13 cellular contexts compared by ENCODE assay signal in the genomic region with DNA sequence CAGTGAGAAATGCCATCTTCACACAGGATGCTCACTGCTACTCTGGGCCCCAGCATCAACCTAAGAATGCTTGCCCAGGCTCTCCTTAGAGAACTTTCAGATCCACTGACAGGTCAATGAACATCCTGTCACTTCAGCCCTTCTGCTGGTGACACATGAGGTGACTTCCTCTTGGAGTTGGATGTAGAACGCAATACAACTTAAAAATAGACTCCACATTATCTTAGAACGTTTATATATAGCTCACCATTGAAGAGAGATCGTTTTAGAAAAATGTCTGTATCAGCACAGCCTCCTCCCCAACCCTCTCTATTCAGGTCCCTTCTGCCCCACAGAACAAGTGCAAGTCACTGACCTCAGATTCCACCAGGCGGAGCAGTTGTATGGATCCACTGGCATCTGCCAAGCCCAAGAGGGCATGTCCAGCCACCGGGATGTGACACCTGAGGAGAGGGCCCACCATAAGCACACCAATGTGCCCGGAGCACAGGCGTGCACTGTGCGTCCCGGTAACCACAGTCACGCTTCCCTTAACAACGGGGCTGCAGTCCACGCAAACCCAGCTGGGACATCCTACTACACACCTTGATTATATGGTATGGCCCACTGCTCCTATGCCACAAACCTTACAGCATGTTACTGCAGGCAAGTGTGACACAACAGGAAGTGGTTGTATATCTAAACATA. TPM values are rescaled to one million over a fixed set of nuclear protein-coding genes. Genes with fewer than 3 reads are reported as not detected.
DNase-seq lines count a peak whose midpoint lies in the region; ATAC-seq lines count a peak whose summit lies in the region.
"Had no signal": no experiment of that assay in that cellular context is flagged by ENCODE, and none has a peak within 500 bp of the region (broad histone marks: within the 10 kb centered on the region; RNA-seq: fewer than 3 reads in every experiment).

No MANE protein-coding gene starts in this region.

- H3K56ac ChIP-seq in mesendoderm (ENCODE audit: low read length), result no peak overlapping the region

- H3K4ac ChIP-seq in mesendoderm (ENCODE audit: low read depth, low read length), result no peak overlapping the region

- H3K27me3 ChIP-seq in BLaER1 treated with 17β-estradiol and CSF1 and Interleukin-3, amounts not matched to agents 10 nM and 100 nM, result no peaks in the 10 kb centered on the region
- no peaks in the 10 kb centered on the region for H3K27me3 ChIP-seq in right cardiac atrium (ENCODE audit: control insufficient read depth, insufficient read depth)
- no peaks in the 10 kb centered on the region for H3K27me3 ChIP-seq in mesendoderm (ENCODE audit: insufficient read depth, low read length, poor library complexity)
- H3K27me3 ChIP-seq: SJSA1 had no signal

- peak overlapping the region; percentile 51 for H3K4me3 Mint-ChIP-seq in activated T-helper 2 cell treated with anti-CD3 and anti-CD28 coated beads, Interferon-gamma antibody, Interleukin-2, Interleukin-4, amounts not matched to agents 10 μg/mL and 5 μg/mL and 100 μg/mL, durations not matched to agents 14 hours and 24 hours and 36 hours (ENCODE audit: low read depth)

- peaks cover 40 to 78% (median 67%) of the 10 kb centered on the region in 11 experiments for H3K36me3 ChIP-seq in BLaER1 treated with 17β-estradiol and CSF1 and Interleukin-3, amounts not matched to agents 10 nM and 100 nM
- H3K36me3 ChIP-seq in mesendoderm (ENCODE audit: control insufficient read depth, insufficient read depth, low read length), result peaks cover 18% of the 10 kb centered on the region

- no peak overlapping the region for H2BK15ac ChIP-seq in mesendoderm (replicated peaks; ENCODE audit: low read depth)

- H3K4me1 ChIP-seq in BLaER1 treated with 17β-estradiol and CSF1 and Interleukin-3, amounts not matched to agents 10 nM and 100 nM, result peaks cover 36 to 43% (median 37%) of the 10 kb centered on the region in 10 experiments
- peaks cover 5% of the 10 kb centered on the region for H3K4me1 ChIP-seq in right cardiac atrium (ENCODE audit: control insufficient read depth, insufficient read depth, low read length)
- H3K4me1 ChIP-seq in mesendoderm (ENCODE audit: control insufficient read depth, low read depth, low read length), result peaks cover 5% of the 10 kb centered on the region

- H2AK5ac ChIP-seq in mesendoderm (ENCODE audit: low read length), result no peak overlapping the region

- peaks cover 42% of the 10 kb centered on the region for H3K36me3 Mint-ChIP-seq in activated T-helper 2 cell treated with anti-CD3 and anti-CD28 coated beads, Interferon-gamma antibody, Interleukin-2, Interleukin-4, amounts not matched to agents 10 μg/mL and 5 μg/mL and 100 μg/mL, durations not matched to agents 14 hours and 24 hours and 36 hours (ENCODE audit: low read depth)

- no peak overlapping the region for H3K23ac ChIP-seq in mesendoderm (ENCODE audit: low read length)

- intact Hi-C loops in activated T-helper 2 cell treated with anti-CD3 and anti-CD28 coated beads, Interferon-gamma antibody, Interleukin-2, Interleukin-4, amounts not matched to agents 10 μg/mL and 5 μg/mL and 100 μg/mL, durations not matched to agents 14 hours and 24 hours and 36 hours (cut with micrococcal nuclease), result loop anchor here (5.0 kb wide), 1 partner anchor 41 kb away; a partner anchor contains a TSS
- intact Hi-C loops in right cardiac atrium (cut with DNase I), result no loop called here

- H3K4me2 ChIP-seq in BLaER1 treated with 17β-estradiol and CSF1 and Interleukin-3, amounts not matched to agents 10 nM and 100 nM, result peak overlapping the region; percentile 88 to 99 (median 98)
- H3K4me2 ChIP-seq in mesendoderm (ENCODE audit: low read length), result no peak overlapping the region

- peaks cover 26% of the 10 kb centered on the region for H3K79me2 ChIP-seq in mesendoderm (ENCODE audit: control insufficient read depth, insufficient read depth, low read length)

- peaks cover 18% of the 10 kb centered on the region for H3K4me1 Mint-ChIP-seq in activated T-helper 2 cell treated with anti-CD3 and anti-CD28 coated beads, Interferon-gamma antibody, Interleukin-2, Interleukin-4, amounts not matched to agents 10 μg/mL and 5 μg/mL and 100 μg/mL, durations not matched to agents 14 hours and 24 hours and 36 hours (ENCODE audit: low read depth)

- H4K20me1 ChIP-seq in BLaER1 treated with 17β-estradiol and CSF1 and Interleukin-3, amounts not matched to agents 10 nM and 100 nM, result peaks cover 11 to 86% (median 52%) of the 10 kb centered on the region in 11 experiments; a peak in 20 of 22 replicates

- H3K4me3 ChIP-seq in BLaER1 treated with 17β-estradiol and CSF1 and Interleukin-3, amounts not matched to agents 10 nM and 100 nM, result peak overlapping the region in 3 of 10 experiments; percentile 4 to 99 (median 10); a peak in 5 of 20 replicates
- H3K4me3 ChIP-seq in Jurkat, Clone E6-1 (ENCODE audit: low read length), result no peak overlapping the region
- H3K4me3 ChIP-seq in right cardiac atrium (ENCODE audit: low read length), result no peak overlapping the region
- H3K4me3 ChIP-seq in mesendoderm (ENCODE audit: low read length), result no peak overlapping the region
- H3K4me3 ChIP-seq: GM23248, mucosa of descending colon, SJSA1 had no signal

- H4K5ac ChIP-seq in mesendoderm (ENCODE audit: low read length), result no peak overlapping the region

- 55% methylated on average over 12 of the region's 12 CpGs for WGBS in right cardiac atrium
- no CpG with 5 or more reads among the region's 12 CpGs for WGBS in mesendoderm (ENCODE audit: extremely low coverage, insufficient coverage, low lambda C conversion rate)

- peak; percentile 37 for DNase-seq in Jurkat, Clone E6-1 (ENCODE audit: low read depth, low spot score)
- no peak for DNase-seq in activated T-helper 2 cell treated with anti-CD3 and anti-CD28 coated beads, Interferon-gamma antibody, Interleukin-2, Interleukin-4, amounts not matched to agents 10 μg/mL and 5 μg/mL and 100 μg/mL, durations not matched to agents 14 hours and 24 hours and 36 hours (ENCODE audit: low spot score)
- DNase-seq in right cardiac atrium (peak in 1 of 3 donors; percentile 55), mesendoderm (no peak), GM03348 (ENCODE audit: low spot score) (no peak)
- DNase-seq in stimulated activated CD4-positive, alpha-beta T cell treated with anti-CD3 and anti-CD28 coated beads, Interleukin-2, amount 100 ng/mL, for 48 hours, result no peak
- DNase-seq: mucosa of descending colon; NCI-H2081; stimulated activated CD4-positive, alpha-beta T cell treated with anti-CD3 and anti-CD28 coated beads, Interleukin-15, amount 100 ng/mL, for 24 hours had no signal

- no peak overlapping the region for H3K18ac ChIP-seq in mesendoderm (ENCODE audit: low read length)

- H3K27ac Mint-ChIP-seq in activated T-helper 2 cell treated with anti-CD3 and anti-CD28 coated beads, Interferon-gamma antibody, Interleukin-2, Interleukin-4, amounts not matched to agents 10 μg/mL and 5 μg/mL and 100 μg/mL, durations not matched to agents 14 hours and 24 hours and 36 hours, result peak overlapping the region; percentile 15

- H2BK120ac ChIP-seq in mesendoderm (ENCODE audit: low read depth, low read length), result no peak overlapping the region

- H3K9me3 Mint-ChIP-seq in activated T-helper 2 cell treated with anti-CD3 and anti-CD28 coated beads, Interferon-gamma antibody, Interleukin-2, Interleukin-4, amounts not matched to agents 10 μg/mL and 5 μg/mL and 100 μg/mL, durations not matched to agents 14 hours and 24 hours and 36 hours, result no peaks in the 10 kb centered on the region

- H4K8ac ChIP-seq in mesendoderm (ENCODE audit: low read depth, low read length), result no peak overlapping the region

- H3K9me3 ChIP-seq in BLaER1 treated with 17β-estradiol and CSF1 and Interleukin-3, amounts not matched to agents 10 nM and 100 nM (replicated peaks in 1 of 11), result no peaks in the 10 kb centered on the region
- no peaks in the 10 kb centered on the region for H3K9me3 ChIP-seq in right cardiac atrium (ENCODE audit: control insufficient read depth, low read length)
- H3K9me3 ChIP-seq: mucosa of descending colon, SJSA1 had no signal

- peak overlapping the region in 8 of 11 experiments; percentile 13 to 57 (median 39); a peak in 11 of 22 replicates for H3K27ac ChIP-seq in BLaER1 treated with 17β-estradiol and CSF1 and Interleukin-3, amounts not matched to agents 10 nM and 100 nM
- H3K27ac ChIP-seq in right cardiac atrium (ENCODE audit: low read length) (peak overlapping the region; percentile 26), mesendoderm (ENCODE audit: low read depth, low read length) (no peak overlapping the region)
- H3K27ac ChIP-seq: GM23248, SJSA1 had no signal

- H3K79me1 ChIP-seq in mesendoderm (ENCODE audit: low read length), result peaks cover 12% of the 10 kb centered on the region

- H3K27me3 Mint-ChIP-seq in activated T-helper 2 cell treated with anti-CD3 and anti-CD28 coated beads, Interferon-gamma antibody, Interleukin-2, Interleukin-4, amounts not matched to agents 10 μg/mL and 5 μg/mL and 100 μg/mL, durations not matched to agents 14 hours and 24 hours and 36 hours (ENCODE audit: low read depth), result no peaks in the 10 kb centered on the region

- ATAC-seq in right cardiac atrium, result peak in 1 of 2 donors; percentile 33
- ATAC-seq in HG02938 (IDR thresholded peaks at IDR 0.05; ENCODE audit: unreplicated experiment), result no peak
- ATAC-seq: mucosa of descending colon had no signal

- H2BK5ac ChIP-seq in mesendoderm (ENCODE audit: low read length), result no peak overlapping the region

- H3K9ac ChIP-seq in BLaER1 treated with 17β-estradiol and CSF1 and Interleukin-3, amounts not matched to agents 10 nM and 100 nM, result peak overlapping the region; percentile 13 to 99 (median 37); a peak in 16 of 22 replicates
- H3K9ac ChIP-seq in mesendoderm (ENCODE audit: low read length), result no peak overlapping the region
- H3K9ac ChIP-seq: GM23248 had no signal

RNA-seq across cellular contexts. Expression of a gene that starts 2.9 kb away (rescaled TPM):
- polyA plus RNA-seq in Jurkat, Clone E6-1 (2012; ENCODE audit: insufficient read depth, insufficient read length), result 57.6 TPM
- 43.2 and 46.2 TPM in 2 replicates for total RNA-seq in activated T-helper 2 cell treated with anti-CD3 and anti-CD28 coated beads, Interferon-gamma antibody, Interleukin-2, Interleukin-4, amounts not matched to agents 10 μg/mL and 5 μg/mL and 100 μg/mL, durations not matched to agents 14 hours and 24 hours and 36 hours
- 10 to 100 TPM; 17.8 to 28.1 (median 21.1) TPM for total RNA-seq in right cardiac atrium
- polyA plus RNA-seq in right cardiac atrium, result 20.5 TPM
- polyA plus RNA-seq in mesendoderm (2013, experiment 1 of 2), result 31.5 TPM
- 31.5 TPM for polyA plus RNA-seq in mesendoderm (2013, experiment 2 of 2)

RNA-seq across cellular contexts. Expression of a gene that starts 14.4 kb away (rescaled TPM):
- polyA plus RNA-seq in Jurkat, Clone E6-1 (2012; ENCODE audit: insufficient read depth, insufficient read length), result 68.7 TPM
- 72.4 and 74.4 TPM in 2 replicates for total RNA-seq in activated T-helper 2 cell treated with anti-CD3 and anti-CD28 coated beads, Interferon-gamma antibody, Interleukin-2, Interleukin-4, amounts not matched to agents 10 μg/mL and 5 μg/mL and 100 μg/mL, durations not matched to agents 14 hours and 24 hours and 36 hours
- 1 to 10 TPM; 7.6 to 9.4 (median 9.0) TPM for total RNA-seq in right cardiac atrium
- 9.5 TPM for polyA plus RNA-seq in right cardiac atrium
- polyA plus RNA-seq in mesendoderm (2013, experiment 1 of 2), result 30.2 TPM
- polyA plus RNA-seq in mesendoderm (2013, experiment 2 of 2), result 29.7 TPM

RNA-seq across cellular contexts. Expression of a gene that starts 24.2 kb away (rescaled TPM):
- polyA plus RNA-seq in Jurkat, Clone E6-1 (2012; ENCODE audit: insufficient read depth, insufficient read length), result 51.5 TPM
- total RNA-seq in activated T-helper 2 cell treated with anti-CD3 and anti-CD28 coated beads, Interferon-gamma antibody, Interleukin-2, Interleukin-4, amounts not matched to agents 10 μg/mL and 5 μg/mL and 100 μg/mL, durations not matched to agents 14 hours and 24 hours and 36 hours, result 43.2 and 49.4 TPM in 2 replicates
- total RNA-seq in right cardiac atrium, result 100 to 1,000 TPM; 149 to 194 (median 185) TPM
- polyA plus RNA-seq in right cardiac atrium, result 460 TPM
- 28.7 TPM for polyA plus RNA-seq in mesendoderm (2013, experiment 1 of 2)
- 28.9 TPM for polyA plus RNA-seq in mesendoderm (2013, experiment 2 of 2)

RNA-seq across cellular contexts. Expression of a gene that starts 25.7 kb away (rescaled TPM):
- polyA plus RNA-seq in Jurkat, Clone E6-1 (2012; ENCODE audit: insufficient read depth, insufficient read length), result 1.2 TPM
- total RNA-seq in activated T-helper 2 cell treated with anti-CD3 and anti-CD28 coated beads, Interferon-gamma antibody, Interleukin-2, Interleukin-4, amounts not matched to agents 10 μg/mL and 5 μg/mL and 100 μg/mL, durations not matched to agents 14 hours and 24 hours and 36 hours, result 1.6 TPM in 2 replicates
- 10 to 100 TPM in 1 of 4 donors, 1 to 10 TPM in 3; 7.4 to 13.0 (median 7.6) TPM for total RNA-seq in right cardiac atrium
- polyA plus RNA-seq in right cardiac atrium, result 5.5 TPM
- 0.22 TPM for polyA plus RNA-seq in mesendoderm (2013, experiment 1 of 2)
- 0.20 TPM for polyA plus RNA-seq in mesendoderm (2013, experiment 2 of 2)

RNA-seq across cellular contexts. Expression of a gene that starts 29.6 kb away (rescaled TPM):
- polyA plus RNA-seq in Jurkat, Clone E6-1 (2012; ENCODE audit: insufficient read depth, insufficient read length), result 33.6 TPM
- total RNA-seq in activated T-helper 2 cell treated with anti-CD3 and anti-CD28 coated beads, Interferon-gamma antibody, Interleukin-2, Interleukin-4, amounts not matched to agents 10 μg/mL and 5 μg/mL and 100 μg/mL, durations not matched to agents 14 hours and 24 hours and 36 hours, result 71.1 and 73.1 TPM in 2 replicates
- 10 to 100 TPM; 13.7 to 24.3 (median 20.2) TPM for total RNA-seq in right cardiac atrium
- 38.7 TPM for polyA plus RNA-seq in right cardiac atrium
- polyA plus RNA-seq in mesendoderm (2013, experiment 1 of 2), result 12.8 TPM
- polyA plus RNA-seq in mesendoderm (2013, experiment 2 of 2), result 11.7 TPM
